ENCODE assay signal across 24 cellular contexts in the genomic region with DNA sequence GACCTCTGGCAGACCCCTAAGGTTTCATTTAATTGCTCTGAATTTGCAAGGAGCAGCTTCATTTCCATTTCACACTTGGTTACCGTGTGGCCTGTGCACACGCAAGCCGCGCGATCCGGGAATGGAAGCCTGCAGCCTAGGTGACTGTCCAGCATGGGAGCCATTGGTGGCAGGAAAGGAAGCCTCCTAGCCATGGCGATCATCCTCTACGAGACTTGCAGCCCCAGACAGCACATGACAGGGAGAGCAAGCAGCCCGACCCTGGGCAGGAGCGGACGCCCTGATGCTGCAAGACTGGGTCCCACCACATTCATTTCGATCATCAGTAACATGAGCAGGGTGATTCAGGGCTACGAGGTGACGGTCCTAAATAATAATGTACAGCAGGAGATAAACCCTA. TPM values are rescaled to one million over a fixed set of nuclear protein-coding genes. Genes with fewer than 3 reads are reported as not detected.
"Had no signal": no experiment of that assay in that cellular context is flagged by ENCODE, and none has a peak within 500 bp of the region (broad histone marks: within the 10 kb centered on the region; RNA-seq: fewer than 3 reads in every experiment).

No MANE protein-coding gene starts in this region.

- H3K4me3 ChIP-seq: colonic mucosa, coronary artery, dorsolateral prefrontal cortex, esophagus muscularis mucosa, esophagus squamous epithelium, gastrocnemius medialis, gastroesophageal sphincter, heart left ventricle had no signal

- H3K36me3 ChIP-seq: colonic mucosa had no signal

- H3K4me1 Mint-ChIP-seq: endodermal cell had no signal

- H3K27me3 ChIP-seq: colonic mucosa, dorsolateral prefrontal cortex, esophagus muscularis mucosa, esophagus squamous epithelium, foreskin keratinocyte, gastrocnemius medialis, gastroesophageal sphincter, heart left ventricle had no signal

- H3K27ac ChIP-seq: colonic mucosa, coronary artery, dorsolateral prefrontal cortex, epithelial cell of prostate, esophagus muscularis mucosa, esophagus squamous epithelium, foreskin keratinocyte, gastrocnemius medialis, gastroesophageal sphincter, heart left ventricle had no signal

- H3K4me1 ChIP-seq: colonic mucosa, esophagus muscularis mucosa, esophagus squamous epithelium, foreskin keratinocyte, gastrocnemius medialis, gastroesophageal sphincter, heart left ventricle had no signal

- H3K9me3 ChIP-seq: colonic mucosa, esophagus squamous epithelium, gastrocnemius medialis, gastroesophageal sphincter had no signal

- H3K4me3 Mint-ChIP-seq: dendritic cell treated with granulocyte-macrophage colony-stimulating factor and Interleukin-4, amounts not matched to agents 40 ng/mL and 50 ng/mL, for 4 days; effector memory CD8-positive, alpha-beta T cell; endodermal cell had no signal

- H3K27me3 Mint-ChIP-seq: dendritic cell treated with granulocyte-macrophage colony-stimulating factor and Interleukin-4, amounts not matched to agents 40 ng/mL and 50 ng/mL, for 4 days; effector memory CD8-positive, alpha-beta T cell had no signal

- H3K27ac Mint-ChIP-seq: dendritic cell treated with granulocyte-macrophage colony-stimulating factor and Interleukin-4, amounts not matched to agents 40 ng/mL and 50 ng/mL, for 4 days; effector memory CD8-positive, alpha-beta T cell; endodermal cell had no signal

- DNase-seq: colonic mucosa; cortex of kidney; dermis blood vessel endothelial cell; dorsolateral prefrontal cortex; effector CD4-positive, alpha-beta T cell; effector CD8-positive, alpha-beta T cell; effector memory CD4-positive, alpha-beta T cell; effector memory CD8-positive, alpha-beta T cell; endodermal cell; erythroblast; esophagus squamous epithelium; foreskin fibroblast; foreskin keratinocyte; foreskin melanocyte; gastrocnemius medialis; glutamatergic neuron; head of caudate nucleus; heart left ventricle had no signal

RNA-seq across cellular contexts. Expression of gene C10orf143, which starts 33.9 kb away (rescaled TPM):
- total RNA-seq: glomerular endothelial cell had no signal
